ENCODE assay signal across 20 cellular contexts in genomic region chr17:68294196-68294555, GRCh38. TPM values are rescaled to one million over a fixed set of nuclear protein-coding genes. Genes with fewer than 3 reads are reported as not detected.
DNase-seq lines count a peak whose midpoint lies in the region; ATAC-seq and TF ChIP-seq lines count a peak whose summit lies in the region.
"Had no signal": no experiment of that assay in that cellular context is flagged by ENCODE, and none has a peak within 500 bp of the region (broad histone marks: within the 10 kb centered on the region; RNA-seq: fewer than 3 reads in every experiment).

No MANE protein-coding gene starts in this region.

- no peak overlapping the region for H2BK5ac ChIP-seq in trophoblast cell (ENCODE audit: low read depth, low read length, poor library complexity)

- H2BK12ac ChIP-seq in trophoblast cell (ENCODE audit: low read length): peak overlapping the region; percentile 18

- H3K27me3 Mint-ChIP-seq in activated CD4-positive, alpha-beta T cell treated with anti-CD3 and anti-CD28 coated beads, Interleukin-2, amount 10 ng/mL, durations not matched to agents 7 days and 5 days: no peaks in the 10 kb centered on the region
- H3K27me3 Mint-ChIP-seq: T-cell had no signal

- H3K4ac ChIP-seq in trophoblast cell (ENCODE audit: low read depth, low read length): peak overlapping the region; percentile 29

- no peak overlapping the region for H3K9ac ChIP-seq in iPS-20b (ENCODE audit: low read depth, low read length)
- no peak overlapping the region for H3K9ac ChIP-seq in trophoblast cell (ENCODE audit: low read length)
- H3K9ac ChIP-seq: GM23248 had no signal

- peaks cover 10% of the 10 kb centered on the region for H3K79me2 ChIP-seq in trophoblast cell (ENCODE audit: control insufficient read depth, insufficient read depth, low read length, poor library complexity)

- H4K8ac ChIP-seq in trophoblast cell (ENCODE audit: low read depth, low read length): no peak overlapping the region

- in situ Hi-C loops in GM13977 (cut with MboI; ENCODE audit: low pct_unique_long_range_greater_than_20kb, low sequenced_read_pairs, unreplicated experiment): no loop called here

- POLR2A ChIA-PET in activated CD4-positive, alpha-beta T cell treated with anti-CD3 and anti-CD28 coated beads, Interleukin-2, amount 10 ng/mL, durations not matched to agents 7 days and 5 days (lab: Charles Lee): no interaction called here

- no peak for DNase-seq in activated CD4-positive, alpha-beta T cell treated with anti-CD3 and anti-CD28 coated beads, Interleukin-2, amount 10 ng/mL, durations not matched to agents 7 days and 5 days
- DNase-seq in activated CD4-positive, alpha-beta T cell treated with anti-CD3 and anti-CD28 coated beads, Interleukin-2, amount 50 U/mL, for 48 hours: no peak
- peak; percentile 70 to 71 for DNase-seq in NCI-H526 (lab: John Stamatoyannopoulos, UW)
- no peak for DNase-seq in trophoblast cell
- DNase-seq in GM13977 (ENCODE audit: low spot score): no peak
- DNase-seq in superior temporal gyrus (ENCODE audit: extremely low spot score): no peak
- DNase-seq: activated CD4-positive, alpha-beta T cell treated with anti-CD3 and anti-CD28 coated beads, Interleukin-2, amount 10 ng/mL, durations not matched to agents 24 days and 14 days; activated CD8-positive, alpha-beta memory T cell treated with anti-CD3 and anti-CD28 coated beads, Interleukin-2, amount 50 U/mL, for 4 hours; activated effector memory CD4-positive, alpha-beta T cell treated with Interleukin-2 at 50 U/mL for 16 hours; GM23248; Kasumi-1; OCI-M1; Right ventricle myocardium superior; stimulated activated CD4-positive, alpha-beta T cell treated with anti-CD3 and anti-CD28 coated beads, Interleukin-4, amount 100 ng/mL, for 4 hours; T-cell; uterus had no signal

- H4K91ac ChIP-seq in trophoblast cell (ENCODE audit: low read depth, low read length): no peak overlapping the region

- peaks cover 13% of the 10 kb centered on the region for H3K36me3 Mint-ChIP-seq in activated CD4-positive, alpha-beta T cell treated with anti-CD3 and anti-CD28 coated beads, Interleukin-2, amount 10 ng/mL, durations not matched to agents 7 days and 5 days (ENCODE audit: low read depth)
- H3K36me3 Mint-ChIP-seq: T-cell had no signal

- no peak overlapping the region for H3K4me2 ChIP-seq in trophoblast cell (ENCODE audit: low read length)

- H3K27ac ChIP-seq in iPS-20b (ENCODE audit: low read length) (no peak overlapping the region), trophoblast cell (ENCODE audit: low read depth, low read length) (peak overlapping the region; percentile 16)
- H3K27ac ChIP-seq: coronary artery, GM23248, uterus had no signal

- H4K12ac ChIP-seq in trophoblast cell (ENCODE audit: low read depth, low read length): no peak overlapping the region

- no peak overlapping the region for H2AFZ ChIP-seq in trophoblast cell (ENCODE audit: insufficient read depth, low read length, poor library complexity)
- H2AFZ ChIP-seq: GM23248 had no signal

- peak overlapping the region; percentile 9 for H3K27ac Mint-ChIP-seq in activated CD4-positive, alpha-beta T cell treated with anti-CD3 and anti-CD28 coated beads, Interleukin-2, amount 10 ng/mL, durations not matched to agents 7 days and 5 days

- no peak for TF ChIP-seq CTCF in GM13977 (IDR thresholded peaks at IDR 0.05; ENCODE audit: extremely low read depth, insufficient read depth, missing control alignments)

- no peaks in the 10 kb centered on the region for H3K9me3 Mint-ChIP-seq in activated CD4-positive, alpha-beta T cell treated with anti-CD3 and anti-CD28 coated beads, Interleukin-2, amount 10 ng/mL, durations not matched to agents 7 days and 5 days
- H3K9me3 Mint-ChIP-seq: activated CD4-positive, alpha-beta T cell treated with anti-CD3 and anti-CD28 coated beads, Interleukin-2, amount 10 ng/mL, durations not matched to agents 24 days and 14 days; T-cell had no signal

- H2AK5ac ChIP-seq in trophoblast cell (ENCODE audit: low read length): no peak overlapping the region

- H3K4me1 Mint-ChIP-seq in activated CD4-positive, alpha-beta T cell treated with anti-CD3 and anti-CD28 coated beads, Interleukin-2, amount 10 ng/mL, durations not matched to agents 7 days and 5 days: peaks cover 66% of the 10 kb centered on the region

- CTCF ChIA-PET in activated CD4-positive, alpha-beta T cell treated with anti-CD3 and anti-CD28 coated beads, Interleukin-2, amount 10 ng/mL, durations not matched to agents 7 days and 5 days (lab: Charles Lee): interaction anchor here (1.3 kb wide), 1 partner anchor 61 kb away, joined by 3 read pairs; no protein-coding TSS in a partner anchor

- H3K36me3 ChIP-seq in iPS-20b (ENCODE audit: insufficient read depth, low read depth, low read length) (no peaks in the 10 kb centered on the region), trophoblast cell (ENCODE audit: control insufficient read depth in 1 of 2, insufficient read depth in 2 of 2, low read length in 2 of 2) (no peaks in the 10 kb centered on the region)
- H3K36me3 ChIP-seq: breast epithelium, uterus had no signal

- H2BK120ac ChIP-seq in trophoblast cell (ENCODE audit: insufficient read depth, low read length, poor library complexity): peak overlapping the region; percentile 30

- no peak overlapping the region for H3K14ac ChIP-seq in trophoblast cell (ENCODE audit: low read length)

- H3K9me3 ChIP-seq in iPS-20b (ENCODE audit: insufficient read depth, low read depth, low read length) (no peaks in the 10 kb centered on the region), trophoblast cell (ENCODE audit: insufficient read depth, low read depth, low read length) (no peaks in the 10 kb centered on the region)
- H3K9me3 ChIP-seq: breast epithelium, uterus had no signal

- peaks cover 24% of the 10 kb centered on the region for H3K79me1 ChIP-seq in trophoblast cell (ENCODE audit: low read length)

- H3K23ac ChIP-seq in trophoblast cell (ENCODE audit: low read length): no peak overlapping the region

- H3K27me3 ChIP-seq in iPS-20b (ENCODE audit: insufficient read depth, low read length) (peaks cover 42% of the 10 kb centered on the region), trophoblast cell (ENCODE audit: insufficient read depth, low read length) (no peaks in the 10 kb centered on the region)
- H3K27me3 ChIP-seq: uterus had no signal

- no peak overlapping the region for H3K4me3 Mint-ChIP-seq in activated CD4-positive, alpha-beta T cell treated with anti-CD3 and anti-CD28 coated beads, Interleukin-2, amount 10 ng/mL, durations not matched to agents 7 days and 5 days
- H3K4me3 Mint-ChIP-seq: activated CD4-positive, alpha-beta T cell treated with anti-CD3 and anti-CD28 coated beads, Interleukin-2, amount 10 ng/mL, durations not matched to agents 24 days and 14 days had no signal

- no peak for ATAC-seq in HG03097 (IDR thresholded peaks at IDR 0.05; ENCODE audit: low FRiP score, unreplicated experiment)
- ATAC-seq: T-cell had no signal

- H3K18ac ChIP-seq in trophoblast cell (ENCODE audit: low read length): no peak overlapping the region

- peak overlapping the region; percentile 36; the same call in 1 of the 2 replicates for H3K4me3 ChIP-seq in iPS-20b (ENCODE audit: low read length)
- H3K4me3 ChIP-seq in trophoblast cell (ENCODE audit: low read depth, low read length): no peak overlapping the region
- H3K4me3 ChIP-seq: breast epithelium, coronary artery, GM23248, uterus had no signal

- no CpG with 5 or more reads among the region's 3 CpGs for WGBS in trophoblast cell (ENCODE audit: extremely low coverage, insufficient coverage, insufficient read length)

- H3K4me1 ChIP-seq in iPS-20b (ENCODE audit: insufficient read depth, low read length): peaks cover 31% of the 10 kb centered on the region; the same call in 1 of the 2 replicates
- H3K4me1 ChIP-seq in trophoblast cell (ENCODE audit: control insufficient read depth in 1 of 2, insufficient read depth in 2 of 2, low read length in 2 of 2): peaks cover 12 to 13% of the 10 kb centered on the region in 2 experiments

RNA-seq across cellular contexts. Expression of gene ARSG, which starts 2.9 kb away (rescaled TPM):
- total RNA-seq in activated CD4-positive, alpha-beta T cell treated with anti-CD3 and anti-CD28 coated beads, Interleukin-2, amount 10 ng/mL, durations not matched to agents 7 days and 5 days: 10 to 100 TPM; 11.7 to 13.8 TPM
- polyA plus RNA-seq in trophoblast cell (2013): 2.8 and 3.0 TPM in 2 replicates

RNA-seq across cellular contexts. Expression of gene SLC16A6, which starts 3.2 kb away (rescaled TPM):
- 1 to 10 TPM; 5.6 to 6.8 TPM for total RNA-seq in activated CD4-positive, alpha-beta T cell treated with anti-CD3 and anti-CD28 coated beads, Interleukin-2, amount 10 ng/mL, durations not matched to agents 7 days and 5 days
- 10.7 and 11.1 TPM in 2 replicates for polyA plus RNA-seq in trophoblast cell (2013)

RNA-seq across cellular contexts. Expression of gene AMZ2, which starts 46.3 kb away (rescaled TPM):
- 10 to 100 TPM; 72.5 to 82.3 TPM for total RNA-seq in activated CD4-positive, alpha-beta T cell treated with anti-CD3 and anti-CD28 coated beads, Interleukin-2, amount 10 ng/mL, durations not matched to agents 7 days and 5 days
- polyA plus RNA-seq in trophoblast cell (2013): 102 and 110 TPM in 2 replicates

Comparison
In these comparisons a context has a peak if more than half of its experiments do, and no peak if none do; other contexts are left out.
1. DNase-seq: peak in NCI-H526 (2 of 2); none in activated CD4-positive, alpha-beta T cell treated with anti-CD3 and anti-CD28 coated beads, Interleukin-2, amount 10 ng/mL, durations not matched to agents 7 days and 5 days (single experiment), activated CD4-positive, alpha-beta T cell treated with anti-CD3 and anti-CD28 coated beads, Interleukin-2, amount 50 U/mL, for 48 hours (0 of 2), trophoblast cell (0 of 2), GM13977 (single experiment) and superior temporal gyrus (single experiment).